In the genomic region with DNA sequence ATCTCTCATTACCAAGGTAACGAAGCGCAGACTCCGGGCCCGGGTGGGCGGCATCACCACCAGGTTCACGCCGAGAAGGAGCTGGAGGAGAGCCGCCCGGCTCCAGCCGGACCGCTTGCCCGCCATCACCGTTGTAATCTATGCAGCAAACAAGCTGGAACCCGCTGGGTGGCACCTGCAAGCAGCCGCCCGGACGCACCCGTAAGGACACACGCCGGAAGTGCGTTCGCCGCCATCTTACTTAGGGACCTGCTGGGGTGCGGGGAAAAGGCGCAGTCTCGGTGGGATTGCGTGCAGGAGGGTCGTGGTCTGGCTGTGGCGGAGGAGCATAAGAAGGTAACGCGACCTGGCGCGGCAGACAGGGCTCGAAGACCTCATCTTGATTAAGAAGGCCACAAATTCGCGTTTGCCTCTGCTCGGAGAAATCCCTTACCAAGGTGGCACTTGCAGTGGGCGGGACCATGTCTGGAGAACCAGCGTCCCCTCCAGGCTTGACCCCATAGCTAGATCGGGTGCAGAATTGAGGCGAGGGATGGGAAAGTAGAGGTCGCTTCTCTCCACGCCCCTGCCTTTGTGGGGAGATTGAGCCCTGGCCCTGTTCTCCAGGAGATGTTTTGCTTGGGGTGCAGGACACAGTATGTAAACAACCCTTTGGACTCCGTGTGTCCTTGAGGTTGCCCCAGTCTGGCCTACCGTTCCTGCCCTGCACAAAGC, we compare ENCODE assay signal across 8 cellular contexts. TPM values are rescaled to one million over a fixed set of nuclear protein-coding genes. Genes with fewer than 3 reads are reported as not detected.
DNase-seq lines count a peak whose midpoint lies in the region; ATAC-seq and TF ChIP-seq lines count a peak whose summit lies in the region.

A gene with protein sequence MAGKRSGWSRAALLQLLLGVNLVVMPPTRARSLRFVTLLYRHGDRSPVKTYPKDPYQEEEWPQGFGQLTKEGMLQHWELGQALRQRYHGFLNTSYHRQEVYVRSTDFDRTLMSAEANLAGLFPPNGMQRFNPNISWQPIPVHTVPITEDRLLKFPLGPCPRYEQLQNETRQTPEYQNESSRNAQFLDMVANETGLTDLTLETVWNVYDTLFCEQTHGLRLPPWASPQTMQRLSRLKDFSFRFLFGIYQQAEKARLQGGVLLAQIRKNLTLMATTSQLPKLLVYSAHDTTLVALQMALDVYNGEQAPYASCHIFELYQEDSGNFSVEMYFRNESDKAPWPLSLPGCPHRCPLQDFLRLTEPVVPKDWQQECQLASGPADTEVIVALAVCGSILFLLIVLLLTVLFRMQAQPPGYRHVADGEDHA (minus strand): TSS at position 151 of the 714 bp plus-strand sequence. CDS start 25 bp downstream, at position 126.

- H3K9me3 Mint-ChIP-seq in T-cell, result no peaks in the 10 kb centered on the region

- 0% methylated on average over 45 of the region's 45 CpGs for WGBS in adipose tissue, 3 donors
- WGBS in heart right ventricle, 2 donors, result 0% methylated on average over 45 of the region's 45 CpGs
- 0% methylated on average over 45 of the region's 45 CpGs for WGBS in prostate gland
- under 1% methylated on average over 45 of the region's 45 CpGs for WGBS in urinary bladder

- peak; percentile 53 for TF ChIP-seq POLR2A in prostate gland (IDR thresholded peaks at IDR 0.05)

- H3K4me1 ChIP-seq in heart right ventricle (peaks cover 12 to 53% (median 31%) of the 10 kb centered on the region in 9 donors), prostate gland (replicated peaks) (peaks cover 5% of the 10 kb centered on the region), urinary bladder (ENCODE audit: insufficient read depth) (peaks cover 2% of the 10 kb centered on the region)

- H3K4me3 Mint-ChIP-seq in T-cell, result peak within 1 kb of the TSS; percentile 88 to 98 (median 96)

- no peak within 1 kb of the TSS for H3K27ac ChIP-seq in adipose tissue (ENCODE audit: low read depth, low read length)
- H3K27ac ChIP-seq in heart right ventricle, result peak within 1 kb of the TSS; percentile 61 to 95 (median 90)
- peak within 1 kb of the TSS; percentile 78 to 82 for H3K27ac ChIP-seq in prostate gland
- peak within 1 kb of the TSS; percentile 62 for H3K27ac ChIP-seq in urinary bladder (ENCODE audit: low read depth)

- DNase-seq in NCI-H1092 (lab: John Stamatoyannopoulos, UW) (peak; percentile 90), T-cell (peak; percentile 69 to 90 (median 81)), heart right ventricle (peak; percentile 86 to 87), prostate gland (ENCODE audit: low spot score) (peak; percentile 90)

- peaks cover 5% of the 10 kb centered on the region for H3K36me3 Mint-ChIP-seq in T-cell

- H3K27me3 ChIP-seq in heart right ventricle (no peaks in the 10 kb centered on the region), prostate gland (replicated peaks; ENCODE audit: insufficient read depth) (no peaks in the 10 kb centered on the region)

- ATAC-seq in HG02623 (IDR thresholded peaks at IDR 0.05; ENCODE audit: unreplicated experiment) (peak; percentile 86), T-cell (replicated peaks in 1 of 4) (peak; percentile 96 to 98 (median 97)), heart right ventricle (peak; percentile 93 to 98 (median 97))

- intact Hi-C loops in heart right ventricle (cut with DNase I) (loop anchor here in 1 of 10 donors (5.0 kb wide), 1 partner anchor 72 kb away; a partner anchor contains a TSS), prostate gland (cut with DNase I) (loop anchor here (2.0 kb wide), 1 partner anchor 34 kb away; a partner anchor contains a TSS)

- peak within 1 kb of the TSS; percentile 96 to 99 for H3K27ac Mint-ChIP-seq in T-cell

- TF ChIP-seq CTCF in GM12875 (IDR thresholded peaks at IDR 0.05; ENCODE audit: borderline replicate concordance, insufficient read depth, low read depth, low read length), result peak; percentile 32; the same call in 1 of the 2 replicates
- TF ChIP-seq CTCF in heart right ventricle (IDR thresholded peaks at IDR 0.05), result peak in 5 of 9 donors; percentile 8 to 33 (median 25)
- peak in 2 of 4 experiments; percentile 34 to 41 for TF ChIP-seq CTCF in prostate gland (IDR thresholded peaks at IDR 0.05)

- no peaks in the 10 kb centered on the region for H3K27me3 Mint-ChIP-seq in T-cell

- POLR2A ChIA-PET in T-cell (lab: Charles Lee), result interaction anchor here (0.6 to 1.8 kb wide), 5 partner anchors 12 to 898 kb away, joined by 3 to 11 read pairs (median 9); a partner anchor contains a TSS

- peaks cover 0 to 37% (median 16%) of the 10 kb centered on the region in 9 donors for H3K36me3 ChIP-seq in heart right ventricle
- peaks cover 0 to 11% of the 10 kb centered on the region in 2 donors for H3K36me3 ChIP-seq in prostate gland
- peaks cover 1% of the 10 kb centered on the region for H3K36me3 ChIP-seq in urinary bladder (ENCODE audit: insufficient read depth)

- H3K9me3 ChIP-seq in heart right ventricle (no peaks in the 10 kb centered on the region), prostate gland (no peaks in the 10 kb centered on the region)

- H3K4me3 ChIP-seq in GM12875 (ENCODE audit: low read depth, low read length), result peak within 1 kb of the TSS; percentile 88
- peak within 1 kb of the TSS; percentile 50 to 97 (median 74) for H3K4me3 ChIP-seq in heart right ventricle
- peak within 1 kb of the TSS; percentile 68 to 72 for H3K4me3 ChIP-seq in prostate gland
- peak within 1 kb of the TSS; percentile 61 for H3K4me3 ChIP-seq in urinary bladder (ENCODE audit: low read depth, low read length)

- H3K4me1 Mint-ChIP-seq in T-cell, result peaks cover 15 to 30% (median 28%) of the 10 kb centered on the region in 3 donors

- CTCF ChIA-PET in T-cell (lab: Charles Lee), result interaction anchor here (0.6 to 1.4 kb wide), 5 partner anchors 14 to 312 kb away, joined by 3 to 8 read pairs (median 4); a partner anchor contains a TSS

RNA-seq across cellular contexts. Expression of the gene that starts here (rescaled TPM):
- total RNA-seq in T-cell (10 to 100 TPM; 16.2 to 26.8 (median 21.9) TPM), heart right ventricle (10 to 100 TPM; 17.2 to 38.8 (median 21.8) TPM), prostate gland (100 to 1,000 TPM in 1 of 2 donors, 10 to 100 TPM in 1; 94.6 to 104 TPM), urinary bladder (24.5 TPM)
- polyA plus RNA-seq in adipose tissue (10 to 100 TPM; 30.4 to 40.0 (median 35.9) TPM), heart right ventricle (10 to 100 TPM; 28.9 to 42.6 TPM), urinary bladder (28.6 TPM)
